In the genomic region with DNA sequence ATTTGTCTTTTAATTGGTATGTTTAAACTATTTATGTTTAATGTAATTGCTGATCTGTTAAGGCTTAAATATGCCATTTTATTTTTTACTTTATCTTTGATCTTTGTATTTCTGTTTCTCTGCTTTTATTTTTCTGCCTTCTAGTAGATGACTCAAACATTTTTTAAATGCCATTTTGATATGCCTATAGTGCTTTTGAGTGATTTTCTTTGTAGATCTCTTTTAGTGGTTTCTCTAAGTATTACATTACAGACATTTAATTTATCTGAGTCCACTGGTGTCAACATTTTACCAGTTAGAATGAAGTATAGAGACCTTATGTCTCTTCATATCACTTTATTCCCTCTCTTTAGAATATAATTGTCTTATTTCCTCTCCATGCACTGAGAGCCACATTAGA, we compare ENCODE assay signal across 26 cellular contexts. TPM values are rescaled to one million over a fixed set of nuclear protein-coding genes. Genes with fewer than 3 reads are reported as not detected.
"Had no signal": no experiment of that assay in that cellular context is flagged by ENCODE, and none has a peak within 500 bp of the region (broad histone marks: within the 10 kb centered on the region; RNA-seq: fewer than 3 reads in every experiment).

No MANE protein-coding gene starts in this region.

- H3K4me3 ChIP-seq: adrenal gland, hepatocyte, left ventricle myocardium inferior, ovary, psoas muscle, upper lobe of left lung had no signal

- H3K27ac Mint-ChIP-seq: activated naive CD8-positive, alpha-beta T cell; endodermal cell; immature natural killer cell; mesothelial cell of epicardium; natural killer cell; T-helper 1 cell treated with Interleukin-12 subunit alpha and Interleukin-12 subunit beta and Interleukin-4 antibody, amounts not matched to agents 30 μg/mL and 1 μg/mL, for 36 hours; WTC11 had no signal

- ATAC-seq: foreskin keratinocyte; natural killer cell; psoas muscle; right cardiac atrium; stimulated activated naive CD8-positive, alpha-beta T cell treated with anti-CD3 and anti-CD28 coated beads, Interleukin-15, Interleukin-2, amounts not matched to agents 100 U/mL and 50 U/mL, for 24 hours; WTC11 had no signal

- H3K4me2 ChIP-seq: hepatocyte had no signal

- H3K36me3 Mint-ChIP-seq: immature natural killer cell, mesothelial cell of epicardium, natural killer cell had no signal

- H3K4me1 ChIP-seq: adrenal gland, foreskin keratinocyte, left ventricle myocardium inferior, psoas muscle, upper lobe of left lung had no signal

- H3K27me3 ChIP-seq: adrenal gland, hepatocyte, ovary, upper lobe of left lung had no signal

- H3K4me1 Mint-ChIP-seq: endodermal cell, immature natural killer cell, mesothelial cell of epicardium, natural killer cell had no signal

- DNase-seq: activated T-cell treated with anti-CD3 and anti-CD28 coated beads, Interleukin-2, amount 50 U/mL, for 1 hour; adrenal gland; cerebellar nuclear complex; cortex of kidney; endodermal cell; glutamatergic neuron; immature natural killer cell; kidney glomerular epithelial cell; left ventricle myocardium inferior; natural killer cell; ovary; psoas muscle; right cardiac atrium; stimulated activated CD4-positive, alpha-beta T cell treated with anti-CD3 and anti-CD28 coated beads, Interleukin-12 subunit alpha, Interleukin-12 subunit beta, amount 100 ng/mL, for 4 hours; stimulated activated CD4-positive, alpha-beta T cell treated with anti-CD3 and anti-CD28 coated beads, Interleukin-4, amount 100 ng/mL, for 4 hours; stimulated activated naive CD8-positive, alpha-beta T cell treated with anti-CD3 and anti-CD28 coated beads, Interleukin-15, Interleukin-2, amounts not matched to agents 100 U/mL and 50 U/mL, for 24 hours; T1000; upper lobe of left lung had no signal

- H3K9me3 Mint-ChIP-seq: natural killer cell had no signal

- H3K9me3 ChIP-seq: ovary, psoas muscle had no signal

- H3K27ac ChIP-seq: adrenal gland, epithelial cell of prostate, foreskin keratinocyte, hepatocyte, left ventricle myocardium inferior, ovary, psoas muscle, upper lobe of left lung had no signal

- H2AFZ ChIP-seq: hepatocyte had no signal

- H3K4me3 Mint-ChIP-seq: activated naive CD8-positive, alpha-beta T cell; endodermal cell; immature natural killer cell; mesothelial cell of epicardium; natural killer cell; T-helper 1 cell treated with Interleukin-12 subunit alpha and Interleukin-12 subunit beta and Interleukin-4 antibody, amounts not matched to agents 30 μg/mL and 1 μg/mL, for 36 hours; WTC11 had no signal

- H3K79me2 ChIP-seq: hepatocyte had no signal

- H3K36me3 ChIP-seq: adrenal gland, left ventricle myocardium inferior, ovary, upper lobe of left lung had no signal

RNA-seq across cellular contexts. Expression of gene IL6, which starts 32.7 kb away (rescaled TPM):
- total RNA-seq: skeletal muscle tissue had no signal
- polyA plus RNA-seq: immature natural killer cell had no signal
